Comparison of ENCODE assay signal across 1 cellular context in genomic region chr17:4019400-4019799, GRCh38.
TF ChIP-seq lines count a peak whose summit lies in the region.

No MANE protein-coding gene starts in this region.

TF ChIP-seq in WTC11, 78 proteins besides CTCF, POLR2A, EP300 and RAD21:
- no peak for TF ChIP-seq USF2 (CRISPR knock-in tag; IDR thresholded peaks at IDR 0.05)
- TF ChIP-seq, protein P1, sequence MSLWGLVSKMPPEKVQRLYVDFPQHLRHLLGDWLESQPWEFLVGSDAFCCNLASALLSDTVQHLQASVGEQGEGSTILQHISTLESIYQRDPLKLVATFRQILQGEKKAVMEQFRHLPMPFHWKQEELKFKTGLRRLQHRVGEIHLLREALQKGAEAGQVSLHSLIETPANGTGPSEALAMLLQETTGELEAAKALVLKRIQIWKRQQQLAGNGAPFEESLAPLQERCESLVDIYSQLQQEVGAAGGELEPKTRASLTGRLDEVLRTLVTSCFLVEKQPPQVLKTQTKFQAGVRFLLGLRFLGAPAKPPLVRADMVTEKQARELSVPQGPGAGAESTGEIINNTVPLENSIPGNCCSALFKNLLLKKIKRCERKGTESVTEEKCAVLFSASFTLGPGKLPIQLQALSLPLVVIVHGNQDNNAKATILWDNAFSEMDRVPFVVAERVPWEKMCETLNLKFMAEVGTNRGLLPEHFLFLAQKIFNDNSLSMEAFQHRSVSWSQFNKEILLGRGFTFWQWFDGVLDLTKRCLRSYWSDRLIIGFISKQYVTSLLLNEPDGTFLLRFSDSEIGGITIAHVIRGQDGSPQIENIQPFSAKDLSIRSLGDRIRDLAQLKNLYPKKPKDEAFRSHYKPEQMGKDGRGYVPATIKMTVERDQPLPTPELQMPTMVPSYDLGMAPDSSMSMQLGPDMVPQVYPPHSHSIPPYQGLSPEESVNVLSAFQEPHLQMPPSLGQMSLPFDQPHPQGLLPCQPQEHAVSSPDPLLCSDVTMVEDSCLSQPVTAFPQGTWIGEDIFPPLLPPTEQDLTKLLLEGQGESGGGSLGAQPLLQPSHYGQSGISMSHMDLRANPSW (CRISPR knock-in tag; conservative IDR thresholded peaks at IDR 0.05; ENCODE audit: low read depth): no peak
- no peak for TF ChIP-seq FOXK1 (CRISPR knock-in tag; IDR thresholded peaks at IDR 0.05)
- no peak for TF ChIP-seq ATF6 (CRISPR knock-in tag; IDR thresholded peaks at IDR 0.05)
- TF ChIP-seq ESRRA (CRISPR knock-in tag; IDR thresholded peaks at IDR 0.05; ENCODE audit: borderline replicate concordance): no peak
- TF ChIP-seq NFYB (CRISPR knock-in tag; conservative IDR thresholded peaks at IDR 0.05; ENCODE audit: low read depth): no peak
- TF ChIP-seq, protein P2, sequence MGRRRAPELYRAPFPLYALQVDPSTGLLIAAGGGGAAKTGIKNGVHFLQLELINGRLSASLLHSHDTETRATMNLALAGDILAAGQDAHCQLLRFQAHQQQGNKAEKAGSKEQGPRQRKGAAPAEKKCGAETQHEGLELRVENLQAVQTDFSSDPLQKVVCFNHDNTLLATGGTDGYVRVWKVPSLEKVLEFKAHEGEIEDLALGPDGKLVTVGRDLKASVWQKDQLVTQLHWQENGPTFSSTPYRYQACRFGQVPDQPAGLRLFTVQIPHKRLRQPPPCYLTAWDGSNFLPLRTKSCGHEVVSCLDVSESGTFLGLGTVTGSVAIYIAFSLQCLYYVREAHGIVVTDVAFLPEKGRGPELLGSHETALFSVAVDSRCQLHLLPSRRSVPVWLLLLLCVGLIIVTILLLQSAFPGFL (CRISPR knock-in tag; IDR thresholded peaks at IDR 0.05; ENCODE audit: borderline replicate concordance): no peak
